Comparison of ENCODE assay signal across 8 cellular contexts in genomic region chr22:50190182-50190951, GRCh38. TPM values are rescaled to one million over a fixed set of nuclear protein-coding genes. Genes with fewer than 3 reads are reported as not detected.
A peak's percentile ranks its signal among the peaks of the same experiment; 100 is the strongest.
DNase-seq lines count a peak whose midpoint lies in the region; ATAC-seq and TF ChIP-seq lines count a peak whose summit lies in the region.

No MANE protein-coding gene starts in this region.

- H3K4me1 Mint-ChIP-seq in WTC11 = peaks cover 16% of the 10 kb centered on the region

- peak; percentile 24 for TF ChIP-seq CTCF in GM20000 (IDR thresholded peaks at IDR 0.05; ENCODE audit: extremely low read depth, missing control alignments)
- no peak for TF ChIP-seq CTCF in WTC11 (IDR thresholded peaks at IDR 0.05)
- TF ChIP-seq CTCF in cardiac fibroblast (IDR thresholded peaks at IDR 0.05; ENCODE audit: low read depth, low read length) = peak; percentile 19

- no peaks in the 10 kb centered on the region; the same call in 1 of the 2 replicates for H3K36me3 Mint-ChIP-seq in WTC11

- ATAC-seq in WTC11 (peak; percentile 64), left lobe of liver (peak; percentile 55)

- CTCF ChIA-PET in WTC11 (lab: Charles Lee) = interaction anchor here (1.0 to 2.3 kb wide), 12 partner anchors 9 to 160 kb away, joined by 3 to 14 read pairs (median 4); partner anchors contain the start of gene PANX2

- POLR2A ChIA-PET in WTC11 (lab: Charles Lee) = interaction anchor here (1.3 kb wide), 1 partner anchor 16 kb away, joined by 3 read pairs; no protein-coding TSS in a partner anchor

- no peaks in the 10 kb centered on the region for H3K9me3 Mint-ChIP-seq in WTC11

- no peaks in the 10 kb centered on the region; the same call in 1 of the 2 replicates for H3K27me3 Mint-ChIP-seq in WTC11 (ENCODE audit: low read depth)

- H3K27ac Mint-ChIP-seq in WTC11 = no peak overlapping the region

- DNase-seq in COR-L47 (lab: John Stamatoyannopoulos, UW) = peak; percentile 49
- peak; percentile 90 for DNase-seq in GM20000 (ENCODE audit: low spot score)
- peak; percentile 80 to 83 for DNase-seq in Kasumi-1 (lab: John Stamatoyannopoulos, UW)
- peak; percentile 68 for DNase-seq in WTC11 (ENCODE audit: low spot score)
- peak; percentile 57 to 68 for DNase-seq in cardiac fibroblast (ENCODE audit: low read depth in 2 of 2)
- peak; percentile 75 for DNase-seq in left lobe of liver (ENCODE audit: low spot score)
- DNase-seq in stimulated activated CD4-positive, alpha-beta T cell treated with anti-CD3 and anti-CD28 coated beads, TNF-alpha, amount 100 ng/mL, for 24 hours (ENCODE audit: low read depth in 3 of 3) = peak; percentile 31 to 75 (median 51)
- no peak for DNase-seq in HuH-7.5 (ENCODE audit: low spot score)

- peak overlapping the region; percentile 55 for H3K4me3 Mint-ChIP-seq in WTC11

- H3K4me3 ChIP-seq in cardiac fibroblast (replicated peaks in 1 of 2; ENCODE audit: low read depth in 2 of 2, low read length in 2 of 2) = peak overlapping the region; percentile 38 to 44

TF ChIP-seq in WTC11, 78 proteins besides CTCF, POLR2A, EP300 and RAD21 (continues in another document):
- TF ChIP-seq ZBTB21 (CRISPR knock-in tag; IDR thresholded peaks at IDR 0.05; ENCODE audit: borderline replicate concordance) (no peak), TEAD4 (CRISPR knock-in tag; IDR thresholded peaks at IDR 0.05) (no peak), MAX (CRISPR knock-in tag; IDR thresholded peaks at IDR 0.05) (0 out of 2 replicates have a peak, but pooled peaks have one; percentile 47), AFF4 (CRISPR knock-in tag; IDR thresholded peaks at IDR 0.05; ENCODE audit: borderline replicate concordance) (no peak), FOXJ3 (CRISPR knock-in tag; IDR thresholded peaks at IDR 0.05; ENCODE audit: borderline replicate concordance) (no peak), ERG (CRISPR knock-in tag; IDR thresholded peaks at IDR 0.05) (no peak), ZSCAN18 (CRISPR knock-in tag; IDR thresholded peaks at IDR 0.05) (no peak), SP1 (CRISPR knock-in tag; conservative IDR thresholded peaks at IDR 0.05) (peak; percentile 66), KAT7 (CRISPR knock-in tag; IDR thresholded peaks at IDR 0.05; ENCODE audit: borderline replicate concordance) (no peak), JUN (CRISPR knock-in tag; IDR thresholded peaks at IDR 0.05) (no peak), CBFB (CRISPR knock-in tag; IDR thresholded peaks at IDR 0.05; ENCODE audit: low read depth) (no peak), ZNF138 (CRISPR knock-in tag; conservative IDR thresholded peaks at IDR 0.05) (no peak), EMX1 (CRISPR knock-in tag; IDR thresholded peaks at IDR 0.05) (no peak)
- TF ChIP-seq, protein P1, sequence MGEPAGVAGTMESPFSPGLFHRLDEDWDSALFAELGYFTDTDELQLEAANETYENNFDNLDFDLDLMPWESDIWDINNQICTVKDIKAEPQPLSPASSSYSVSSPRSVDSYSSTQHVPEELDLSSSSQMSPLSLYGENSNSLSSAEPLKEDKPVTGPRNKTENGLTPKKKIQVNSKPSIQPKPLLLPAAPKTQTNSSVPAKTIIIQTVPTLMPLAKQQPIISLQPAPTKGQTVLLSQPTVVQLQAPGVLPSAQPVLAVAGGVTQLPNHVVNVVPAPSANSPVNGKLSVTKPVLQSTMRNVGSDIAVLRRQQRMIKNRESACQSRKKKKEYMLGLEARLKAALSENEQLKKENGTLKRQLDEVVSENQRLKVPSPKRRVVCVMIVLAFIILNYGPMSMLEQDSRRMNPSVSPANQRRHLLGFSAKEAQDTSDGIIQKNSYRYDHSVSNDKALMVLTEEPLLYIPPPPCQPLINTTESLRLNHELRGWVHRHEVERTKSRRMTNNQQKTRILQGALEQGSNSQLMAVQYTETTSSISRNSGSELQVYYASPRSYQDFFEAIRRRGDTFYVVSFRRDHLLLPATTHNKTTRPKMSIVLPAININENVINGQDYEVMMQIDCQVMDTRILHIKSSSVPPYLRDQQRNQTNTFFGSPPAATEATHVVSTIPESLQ (CRISPR knock-in tag; IDR thresholded peaks at IDR 0.05) = no peak

RNA-seq across cellular contexts. Expression of gene TRABD, which starts 4.7 kb away (rescaled TPM):
- total RNA-seq in WTC11 (2021) (79.9 to 90.4 TPM (median 81.3 TPM) in 3 replicates), left lobe of liver (25.9 TPM)

RNA-seq across cellular contexts. Expression of gene SELENOO, which starts 10.4 kb away (rescaled TPM):
- total RNA-seq in WTC11 (2021) = 27.0 to 29.8 TPM (median 28.8 TPM) in 3 replicates
- 85.2 TPM for total RNA-seq in left lobe of liver

RNA-seq across cellular contexts. Expression of gene PANX2, which starts 19.8 kb away (rescaled TPM):
- total RNA-seq in WTC11 (2021) = 10.2 to 10.7 TPM (median 10.3 TPM) in 3 replicates
- 10.6 TPM for total RNA-seq in left lobe of liver

RNA-seq across cellular contexts. Expression of gene TUBGCP6, which starts 54.5 kb away (rescaled TPM):
- 36.3 to 45.4 TPM (median 40.8 TPM) in 3 replicates for total RNA-seq in WTC11 (2021)
- total RNA-seq in left lobe of liver = 21.3 TPM
